ENCODE assay signal across 8 cellular contexts in the genomic region with DNA sequence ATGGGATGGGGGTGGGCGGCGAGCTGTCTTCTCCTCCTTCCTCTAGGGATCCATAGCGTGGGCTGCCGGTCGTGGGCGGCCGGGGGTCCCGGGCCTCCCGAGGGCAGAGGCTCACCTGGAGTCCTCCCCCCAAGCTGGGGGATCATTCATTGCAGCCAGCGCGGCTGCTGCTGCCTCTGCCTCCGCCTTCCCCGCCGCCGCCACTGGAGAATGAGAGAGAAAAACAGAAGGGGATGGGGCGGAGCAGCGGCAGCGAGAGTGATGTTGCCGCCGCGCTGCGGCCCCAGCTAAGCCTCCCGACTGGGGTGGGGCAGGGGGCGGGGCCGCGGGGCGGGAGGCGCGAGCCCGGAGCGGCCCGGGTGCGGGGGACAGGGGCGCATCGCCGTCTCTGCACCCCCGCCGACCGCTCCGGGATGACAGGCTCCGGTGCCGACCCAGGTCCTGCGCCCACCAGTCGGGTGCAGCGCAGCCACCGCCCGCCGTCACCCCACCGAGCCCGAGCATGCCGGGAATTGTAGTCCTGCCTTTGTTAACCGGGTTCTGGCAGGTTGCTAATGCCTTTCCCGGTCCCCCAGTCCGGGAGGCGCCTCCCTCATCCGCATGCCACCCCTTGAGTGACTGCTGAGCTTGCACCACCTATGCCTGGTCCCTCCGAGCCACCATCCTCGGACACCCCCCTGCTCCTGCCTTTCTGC. TPM values are rescaled to one million over a fixed set of nuclear protein-coding genes. Genes with fewer than 3 reads are reported as not detected.
DNase-seq lines count a peak whose midpoint lies in the region; ATAC-seq and TF ChIP-seq lines count a peak whose summit lies in the region.

TSS of gene KIF3C (minus strand) at position 225 of the 695 bp plus-strand sequence. CDS start 580 bp downstream, outside the sequence.

- H3K4me1 Mint-ChIP-seq in chondrocyte (ENCODE audit: low read depth) = peaks cover 46% of the 10 kb centered on the region

- no peaks in the 10 kb centered on the region for H3K27me3 Mint-ChIP-seq in chondrocyte (ENCODE audit: low read depth)

- DNase-seq in NCI-H345 (lab: John Stamatoyannopoulos, UW) (peak; percentile 88), chondrocyte (ENCODE audit: low spot score) (no peak), kidney epithelial cell (ENCODE audit: low read depth) (no peak)
- DNase-seq in activated CD4-positive, alpha-beta T cell treated with anti-CD3 and anti-CD28 coated beads for 24 hours (ENCODE audit: low read depth in 2 of 2) = peak; percentile 54 to 62
- peak; percentile 37 to 64 for DNase-seq in stimulated activated CD4-positive, alpha-beta T cell treated with anti-CD3 and anti-CD28 coated beads, Interleukin-15, amount 100 ng/mL, for 48 hours (ENCODE audit: low read depth in 2 of 2)

- H3K36me3 Mint-ChIP-seq in chondrocyte (ENCODE audit: low read depth) = no peaks in the 10 kb centered on the region

- no peaks in the 10 kb centered on the region for H3K27me3 ChIP-seq in kidney epithelial cell (ENCODE audit: control insufficient read depth, insufficient read depth, low read length)

- H3K4me3 Mint-ChIP-seq in chondrocyte (ENCODE audit: unreplicated experiment) = peak within 1 kb of the TSS; percentile 83

- TF ChIP-seq CTCF in chondrocyte (IDR thresholded peaks at IDR 0.05) (no peak), kidney epithelial cell (IDR thresholded peaks at IDR 0.05; ENCODE audit: insufficient read depth, low read length, poor library complexity, severe bottlenecking) (no peak)

- H3K36me3 ChIP-seq in kidney epithelial cell (ENCODE audit: control insufficient read depth, insufficient read depth, low read length) = no peaks in the 10 kb centered on the region

- H3K9me3 Mint-ChIP-seq in chondrocyte (ENCODE audit: low read depth) = no peaks in the 10 kb centered on the region

- H3K4me3 ChIP-seq in kidney epithelial cell (ENCODE audit: low read depth, low read length) = peak within 1 kb of the TSS; percentile 79

- ATAC-seq in GM18498 (IDR thresholded peaks at IDR 0.05; ENCODE audit: unreplicated experiment) (peak; percentile 80), HG03064 (IDR thresholded peaks at IDR 0.05; ENCODE audit: low read depth, unreplicated experiment) (peak; percentile 73), HG03457 (IDR thresholded peaks at IDR 0.05; ENCODE audit: unreplicated experiment) (no peak)

- H3K27ac Mint-ChIP-seq in chondrocyte (ENCODE audit: unreplicated experiment) = peak within 1 kb of the TSS; percentile 69

RNA-seq across cellular contexts. Expression of gene KIF3C, which starts in this region (rescaled TPM):
- total RNA-seq in chondrocyte (34.4 to 38.6 TPM (median 37.3 TPM) in 3 replicates), kidney epithelial cell (58.3 and 75.9 TPM in 2 replicates)

Comparison
In these comparisons a context has a peak if more than half of its experiments do, and no peak if none do; other contexts are left out.
1. DNase-seq: peak in NCI-H345 (single experiment), activated CD4-positive, alpha-beta T cell treated with anti-CD3 and anti-CD28 coated beads for 24 hours (2 of 2) and stimulated activated CD4-positive, alpha-beta T cell treated with anti-CD3 and anti-CD28 coated beads, Interleukin-15, amount 100 ng/mL, for 48 hours (2 of 2); none in chondrocyte (single experiment) and kidney epithelial cell (single experiment).